9 cellular contexts compared by ENCODE assay signal in the genomic region with DNA sequence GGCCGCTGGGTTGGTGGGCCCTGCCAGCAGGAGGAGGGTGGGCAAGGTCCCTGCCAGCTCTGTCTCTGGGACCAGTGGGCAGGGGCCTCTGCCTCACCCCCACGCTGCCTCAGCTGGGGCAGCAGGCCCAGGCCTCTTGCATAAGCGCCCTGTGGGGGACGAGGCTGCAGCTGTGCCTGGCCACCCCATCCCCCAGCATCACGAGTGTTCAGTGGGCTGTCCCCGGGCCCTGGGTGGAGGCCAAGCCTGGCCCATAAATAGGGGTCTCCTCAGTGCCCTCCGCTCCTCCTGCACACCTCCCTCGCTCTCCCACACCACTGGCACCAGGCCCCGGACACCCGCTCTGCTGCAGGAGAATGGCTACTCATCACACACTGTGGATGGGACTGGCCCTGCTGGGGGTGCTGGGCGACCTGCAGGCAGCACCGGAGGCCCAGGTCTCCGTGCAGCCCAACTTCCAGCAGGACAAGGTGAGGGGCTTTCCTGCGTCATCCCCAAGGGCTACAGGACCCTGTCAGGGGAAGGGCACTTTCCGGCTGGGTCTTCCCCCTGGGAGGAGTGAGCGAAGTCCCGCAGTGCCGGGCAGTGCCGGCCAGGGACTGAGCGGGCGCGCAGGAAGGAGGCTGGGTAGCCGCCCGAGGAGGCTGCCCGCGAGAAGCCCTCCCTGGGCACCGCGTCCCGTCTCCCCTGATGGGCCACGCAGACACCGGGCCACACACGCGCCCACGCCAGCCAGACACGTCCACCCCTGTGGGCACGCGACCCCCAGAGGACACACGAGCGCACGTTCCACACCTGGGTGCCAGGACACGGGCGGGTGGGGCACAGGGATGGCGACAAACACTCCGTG. TPM values are rescaled to one million over a fixed set of nuclear protein-coding genes. Genes with fewer than 3 reads are reported as not detected.
DNase-seq lines count a peak whose midpoint lies in the region; ATAC-seq, FAIRE-seq and TF ChIP-seq lines count a peak whose summit lies in the region.
"Had no signal": no experiment of that assay in that cellular context is flagged by ENCODE, and none has a peak within 500 bp of the region (broad histone marks: within the 10 kb centered on the region; RNA-seq: fewer than 3 reads in every experiment).

A gene (plus strand): TSS at position 282 of the 850 bp plus-strand sequence. CDS start 75 bp downstream, at position 357.

- peak within 1 kb of the TSS; percentile 35 to 72 (median 57) for H3K4me3 ChIP-seq in breast epithelium

- FAIRE-seq in frontal cortex (lab: Jason Lieb, UNC): no peak

- no peaks in the 10 kb centered on the region for H3K9me3 Mint-ChIP-seq in MCF 10A (ENCODE audit: unreplicated experiment)
- H3K9me3 Mint-ChIP-seq in nephron: no peaks in the 10 kb centered on the region

- no peak for TF ChIP-seq POLR2A in breast epithelium (IDR thresholded peaks at IDR 0.05)

- no peaks in the 10 kb centered on the region for H3K9me3 ChIP-seq in breast epithelium

- no peaks in the 10 kb centered on the region for H3K4me1 ChIP-seq in breast epithelium

- DNase-seq in breast epithelium (ENCODE audit: low spot score in 2 of 2) (no peak), MCF 10A (ENCODE audit: unreplicated experiment) (no peak), frontal cortex (ENCODE audit: low spot score in 2 of 2) (peak; percentile 87 to 94), NCI-H2107 treated with DMSO at 0.1 percent for 48 hours (lab: John Stamatoyannopoulos, UW; ENCODE audit: unreplicated experiment) (no peak), RKO (ENCODE audit: low spot score) (no peak), activated gamma-delta T cell (lab: John Stamatoyannopoulos, UW) (no peak)
- DNase-seq: DMS79 had no signal

- intact Hi-C loops in breast epithelium (cut with DNase I; ENCODE audit: low total_unique reads): no loop called here
- intact Hi-C loops in MCF 10A (cut with micrococcal nuclease): no loop called here

- POLR2A ChIA-PET in MCF 10A (lab: Yijun Ruan, JAX): interaction anchor here (0.6 kb wide), 1 partner anchor 242 kb away, joined by 3 read pairs; no protein-coding TSS in a partner anchor

- H3K27me3 Mint-ChIP-seq in MCF 10A (ENCODE audit: insufficient read depth, unreplicated experiment) (no peaks in the 10 kb centered on the region), nephron (ENCODE audit: low read depth) (no peaks in the 10 kb centered on the region)

- ATAC-seq in HG03159 (IDR thresholded peaks at IDR 0.05; ENCODE audit: unreplicated experiment): no peak

- TF ChIP-seq CTCF in breast epithelium (IDR thresholded peaks at IDR 0.05) (no peak), MCF 10A (IDR thresholded peaks at IDR 0.05; ENCODE audit: unreplicated experiment) (no peak), nephron (IDR thresholded peaks at IDR 0.05; ENCODE audit: unreplicated experiment in 3 of 3) (no peak)

- CTCF ChIA-PET in MCF 10A (lab: Yijun Ruan, JAX): no interaction called here

- no peaks in the 10 kb centered on the region for H3K27me3 ChIP-seq in breast epithelium

- H3K27ac Mint-ChIP-seq in MCF 10A (ENCODE audit: low read depth, unreplicated experiment) (no peak within 1 kb of the TSS), nephron (peak within 1 kb of the TSS in 1 of 3 experiments; percentile 48)

- BruUV-seq in MCF 10A (replicated peaks; lab: Mats Ljungman, UMichigan): no TSS peak

- H3K36me3 ChIP-seq in breast epithelium: no peaks in the 10 kb centered on the region

- H3K4me1 Mint-ChIP-seq in MCF 10A (ENCODE audit: insufficient read depth, unreplicated experiment): peaks cover 7% of the 10 kb centered on the region
- H3K4me1 Mint-ChIP-seq in nephron: no peaks in the 10 kb centered on the region

- peak within 1 kb of the TSS; percentile 7 to 55 for H3K27ac ChIP-seq in breast epithelium

- H3K36me3 Mint-ChIP-seq in MCF 10A (ENCODE audit: insufficient read depth, unreplicated experiment): no peaks in the 10 kb centered on the region
- no peaks in the 10 kb centered on the region for H3K36me3 Mint-ChIP-seq in nephron (ENCODE audit: low read depth)

- no peak within 1 kb of the TSS for H3K4me3 Mint-ChIP-seq in MCF 10A (ENCODE audit: unreplicated experiment)
- H3K4me3 Mint-ChIP-seq in nephron: peak within 1 kb of the TSS; percentile 69 to 77 (median 70)

RNA-seq across cellular contexts. Expression of the gene that starts here (rescaled TPM):
- total RNA-seq in breast epithelium (10 to 100 TPM; 46.7 to 72.6 (median 48.2) TPM), MCF 10A (2022) (1.1 and 1.8 TPM in 2 replicates), frontal cortex (61.1 TPM)

Comparison
In these comparisons a context has a peak if more than half of its experiments do, and no peak if none do; other contexts are left out.
1. RNA of the gene that starts here (total RNA-seq): 61.1 TPM in frontal cortex (single experiment) and 46.7 to 72.6 TPM in breast epithelium; 1.1 to 1.8 TPM in MCF 10A; every median in the first group is over 10 times any median in the second.
2. DNase-seq: peak in frontal cortex (2 of 2); none in breast epithelium (0 of 2), MCF 10A (single experiment), NCI-H2107 treated with DMSO at 0.1 percent for 48 hours (single experiment), RKO (single experiment) and activated gamma-delta T cell (single experiment).